ENCODE assay signal across 16 cellular contexts in genomic region chr6:157298325-157298724, GRCh38.
"Had no signal": no experiment of that assay in that cellular context is flagged by ENCODE, and none has a peak within 500 bp of the region (broad histone marks: within the 10 kb centered on the region; RNA-seq: fewer than 3 reads in every experiment).

No MANE protein-coding gene starts in this region.

- H3K36me3 ChIP-seq: lower lobe of right lung, uterus had no signal

- DNase-seq: activated CD4-positive, alpha-beta T cell treated with anti-CD3 and anti-CD28 coated beads, Interleukin-2, amount 10 ng/mL, durations not matched to agents 24 days and 14 days; activated CD4-positive, CD25-positive, alpha-beta regulatory T cell; activated CD8-positive, alpha-beta memory T cell treated with anti-CD3 and anti-CD28 coated beads, Interleukin-2, amount 50 U/mL, for 48 hours; activated gamma-delta T cell treated with Interleukin-2 at 50 U/mL for 16 hours; activated T-cell treated with anti-CD3 and anti-CD28 coated beads, Interleukin-2, amount 50 U/mL, for 72 hours; effector memory CD8-positive, alpha-beta T cell; erythroblast; left colon; lower lobe of right lung; nucleus accumbens; posterior cingulate gyrus; stimulated activated CD4-positive, alpha-beta T cell treated with anti-CD3 and anti-CD28 coated beads, Interleukin-15, amount 100 ng/mL, for 24 hours; stimulated activated CD4-positive, alpha-beta T cell treated with anti-CD3 and anti-CD28 coated beads, Interleukin-4, amount 100 ng/mL, for 1 hour; stimulated activated naive CD4-positive, alpha-beta T cell; tibial artery; uterus had no signal

- H3K27ac ChIP-seq: lower lobe of right lung, tibial artery, uterus had no signal

- H3K4me3 ChIP-seq: lower lobe of right lung, tibial artery, uterus had no signal

- H3K9me3 ChIP-seq: lower lobe of right lung, tibial artery, uterus had no signal

- H3K4me1 ChIP-seq: lower lobe of right lung, uterus had no signal

- H3K27me3 ChIP-seq: tibial artery, uterus had no signal
